ENCODE assay signal across 9 cellular contexts in the genomic region with DNA sequence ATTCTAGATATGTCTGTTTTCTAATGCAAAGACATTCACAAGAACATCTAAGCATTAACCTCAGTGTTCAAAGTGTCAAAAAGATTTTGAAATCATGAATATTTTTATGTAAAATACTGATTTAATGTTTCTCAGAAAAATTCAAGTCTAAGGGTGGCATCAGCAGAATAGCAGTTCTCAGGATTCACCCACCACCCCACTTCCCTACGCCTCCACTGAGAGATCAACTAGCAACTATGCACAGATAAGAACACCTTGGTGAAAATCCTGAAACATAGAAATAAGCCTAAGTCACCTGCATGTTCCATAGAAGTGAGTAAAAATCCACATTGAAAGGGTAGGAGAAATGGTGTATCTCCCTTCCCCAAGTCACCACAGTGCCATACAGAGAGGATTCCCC. TPM values are rescaled to one million over a fixed set of nuclear protein-coding genes. Genes with fewer than 3 reads are reported as not detected.
"Had no signal": no experiment of that assay in that cellular context is flagged by ENCODE, and none has a peak within 500 bp of the region (broad histone marks: within the 10 kb centered on the region; RNA-seq: fewer than 3 reads in every experiment).

No MANE protein-coding gene starts in this region.

- DNase-seq: H9, HCEC 1CT, IMR-90, KG1 had no signal

- H3K4me2 ChIP-seq: GM23338 had no signal

- H2AFZ ChIP-seq: GM23338 had no signal

- H3K4me3 ChIP-seq: GM23338, K562 had no signal

- FAIRE-seq: H1, H54, K562 had no signal

- H3K27ac ChIP-seq: HL-60 had no signal

RNA-seq across cellular contexts. Expression of a gene that starts 40.9 kb away (rescaled TPM):
- polyA plus RNA-seq: GM23338, K562 had no signal
